ENCODE assay signal across 1 cellular context in the genomic region with DNA sequence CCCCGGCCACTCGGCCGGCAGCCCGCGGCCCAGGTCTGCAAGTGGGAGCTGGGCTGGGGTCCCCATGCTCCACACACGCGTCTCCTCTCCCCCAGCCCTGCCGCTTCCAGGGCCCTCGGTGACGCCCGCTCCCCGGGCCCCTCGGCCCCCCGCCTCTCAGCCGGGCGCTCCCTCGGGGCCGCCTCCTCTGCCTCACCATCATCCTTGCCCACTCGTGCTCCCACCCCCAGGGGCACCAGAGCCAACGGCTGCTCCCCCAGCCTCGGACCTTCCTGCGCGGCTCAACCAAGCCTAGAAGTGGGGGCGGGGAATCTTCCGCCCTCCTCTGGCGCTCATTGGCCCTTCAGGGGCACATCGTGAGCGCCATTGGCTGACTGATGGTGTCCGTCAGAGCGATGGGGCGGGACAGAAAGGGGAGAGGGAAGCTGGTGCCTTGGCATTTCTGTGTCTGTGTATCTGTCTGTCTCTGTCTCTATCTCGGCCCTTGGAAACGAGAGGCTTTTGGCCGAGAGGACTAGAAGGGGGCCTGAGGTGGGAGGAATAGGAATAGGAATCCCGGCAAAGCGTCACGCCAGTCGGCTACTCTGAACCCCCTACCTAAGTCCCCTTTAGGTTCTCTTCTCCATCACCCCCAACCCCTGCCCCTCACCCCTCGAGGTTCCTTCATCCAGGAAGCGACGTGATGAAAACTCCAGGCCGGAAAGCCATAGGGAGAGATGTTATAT.
A peak's percentile ranks its signal among the peaks of the same experiment; 100 is the strongest.
TF ChIP-seq lines count a peak whose summit lies in the region.

No MANE protein-coding gene starts in this region.

TF ChIP-seq in HepG2, 621 proteins besides CTCF, POLR2A, EP300 and RAD21 (continued from another document and continues in another):
- peak; percentile 70 for TF ChIP-seq HNF1B (CRISPR knock-in tag; IDR thresholded peaks at IDR 0.05)
- no peak for TF ChIP-seq RCOR2 (CRISPR knock-in tag; IDR thresholded peaks at IDR 0.05)
- TF ChIP-seq ONECUT2 (CRISPR knock-in tag; IDR thresholded peaks at IDR 0.05): no peak
- no peak for TF ChIP-seq ZBTB21 (CRISPR knock-in tag; IDR thresholded peaks at IDR 0.05)
- TF ChIP-seq, protein P1, sequence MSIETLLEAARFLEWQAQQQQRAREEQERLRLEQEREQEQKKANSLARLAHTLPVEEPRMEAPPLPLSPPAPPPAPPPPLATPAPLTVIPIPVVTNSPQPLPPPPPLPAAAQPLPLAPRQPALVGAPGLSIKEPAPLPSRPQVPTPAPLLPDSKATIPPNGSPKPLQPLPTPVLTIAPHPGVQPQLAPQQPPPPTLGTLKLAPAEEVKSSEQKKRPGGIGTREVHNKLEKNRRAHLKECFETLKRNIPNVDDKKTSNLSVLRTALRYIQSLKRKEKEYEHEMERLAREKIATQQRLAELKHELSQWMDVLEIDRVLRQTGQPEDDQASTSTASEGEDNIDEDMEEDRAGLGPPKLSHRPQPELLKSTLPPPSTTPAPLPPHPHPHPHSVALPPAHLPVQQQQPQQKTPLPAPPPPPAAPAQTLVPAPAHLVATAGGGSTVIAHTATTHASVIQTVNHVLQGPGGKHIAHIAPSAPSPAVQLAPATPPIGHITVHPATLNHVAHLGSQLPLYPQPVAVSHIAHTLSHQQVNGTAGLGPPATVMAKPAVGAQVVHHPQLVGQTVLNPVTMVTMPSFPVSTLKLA (IDR thresholded peaks at IDR 0.05): no peak
- TF ChIP-seq ZNF441 (CRISPR knock-in tag; IDR thresholded peaks at IDR 0.05; ENCODE audit: borderline replicate concordance): no peak
- TF ChIP-seq KMT2B (CRISPR knock-in tag; IDR thresholded peaks at IDR 0.05): peak; percentile 93
- no peak for TF ChIP-seq ZC3H4 (CRISPR knock-in tag; IDR thresholded peaks at IDR 0.05; ENCODE audit: borderline replicate concordance)
- TF ChIP-seq FOXA1 (IDR thresholded peaks at IDR 0.05): no peak
- TF ChIP-seq FOXA1 (CRISPR knock-in tag; IDR thresholded peaks at IDR 0.05): no peak
- peak; percentile 97 for TF ChIP-seq SP4 (CRISPR knock-in tag; IDR thresholded peaks at IDR 0.05)
- peak; percentile 84 for TF ChIP-seq ELF1 (CRISPR knock-in tag; IDR thresholded peaks at IDR 0.05)
- TF ChIP-seq TEAD3 (CRISPR knock-in tag; optimal IDR thresholded peaks at IDR 0.05; ENCODE audit: borderline replicate concordance): peak; percentile 54
- no peak for TF ChIP-seq SUZ12 (IDR thresholded peaks at IDR 0.05; ENCODE audit: low read depth, low read length)
- TF ChIP-seq ESRRA (CRISPR knock-in tag; IDR thresholded peaks at IDR 0.05; ENCODE audit: low read depth): no peak
- no peak for TF ChIP-seq ZNF770 (CRISPR knock-in tag; IDR thresholded peaks at IDR 0.05)
- TF ChIP-seq HCFC1 (IDR thresholded peaks at IDR 0.05; ENCODE audit: low read depth, low read length): no peak
- TF ChIP-seq DNMT3B (CRISPR knock-in tag; conservative IDR thresholded peaks at IDR 0.05): no peak
- TF ChIP-seq ZNF768 (CRISPR knock-in tag; IDR thresholded peaks at IDR 0.05): peak; percentile 65; the same call in 1 of the 2 replicates
- TF ChIP-seq ZNF335 (CRISPR knock-in tag; IDR thresholded peaks at IDR 0.05): peak; percentile 54; the same call in 1 of the 2 replicates
- TF ChIP-seq MEIS2 (CRISPR knock-in tag; IDR thresholded peaks at IDR 0.05): no peak
- peak; percentile 37; the same call in 1 of the 2 replicates for TF ChIP-seq PPARG (CRISPR knock-in tag; conservative IDR thresholded peaks at IDR 0.05)
- no peak for TF ChIP-seq SSRP1 (CRISPR knock-in tag; IDR thresholded peaks at IDR 0.05)
- no peak for TF ChIP-seq TFAP4 (IDR thresholded peaks at IDR 0.05; ENCODE audit: borderline replicate concordance, low read depth)
- TF ChIP-seq, protein P2, sequence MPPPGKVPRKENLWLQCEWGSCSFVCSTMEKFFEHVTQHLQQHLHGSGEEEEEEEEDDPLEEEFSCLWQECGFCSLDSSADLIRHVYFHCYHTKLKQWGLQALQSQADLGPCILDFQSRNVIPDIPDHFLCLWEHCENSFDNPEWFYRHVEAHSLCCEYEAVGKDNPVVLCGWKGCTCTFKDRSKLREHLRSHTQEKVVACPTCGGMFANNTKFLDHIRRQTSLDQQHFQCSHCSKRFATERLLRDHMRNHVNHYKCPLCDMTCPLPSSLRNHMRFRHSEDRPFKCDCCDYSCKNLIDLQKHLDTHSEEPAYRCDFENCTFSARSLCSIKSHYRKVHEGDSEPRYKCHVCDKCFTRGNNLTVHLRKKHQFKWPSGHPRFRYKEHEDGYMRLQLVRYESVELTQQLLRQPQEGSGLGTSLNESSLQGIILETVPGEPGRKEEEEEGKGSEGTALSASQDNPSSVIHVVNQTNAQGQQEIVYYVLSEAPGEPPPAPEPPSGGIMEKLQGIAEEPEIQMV (CRISPR knock-in tag; IDR thresholded peaks at IDR 0.05; ENCODE audit: low read depth): no peak
- TF ChIP-seq ZNF572 (CRISPR knock-in tag; IDR thresholded peaks at IDR 0.05): no peak
- TF ChIP-seq ZNF639 (CRISPR knock-in tag; conservative IDR thresholded peaks at IDR 0.05): no peak
- peak; percentile 25; the same call in 1 of the 2 replicates for TF ChIP-seq NFKBIZ (CRISPR knock-in tag; IDR thresholded peaks at IDR 0.05)
- TF ChIP-seq U2AF2 (IDR thresholded peaks at IDR 0.05; ENCODE audit: low read depth, low read length): no peak
- no peak; the same call in 1 of the 2 replicates for TF ChIP-seq ZNF816 (CRISPR knock-in tag; IDR thresholded peaks at IDR 0.05; ENCODE audit: borderline replicate concordance)
- no peak for TF ChIP-seq ZBTB46 (CRISPR knock-in tag; IDR thresholded peaks at IDR 0.05; ENCODE audit: borderline replicate concordance)
- no peak for TF ChIP-seq SNRNP70 (IDR thresholded peaks at IDR 0.05; ENCODE audit: low read depth, low read length)
- no peak for TF ChIP-seq GLMP (CRISPR knock-in tag; IDR thresholded peaks at IDR 0.05; ENCODE audit: borderline replicate concordance)
- TF ChIP-seq, protein P3, sequence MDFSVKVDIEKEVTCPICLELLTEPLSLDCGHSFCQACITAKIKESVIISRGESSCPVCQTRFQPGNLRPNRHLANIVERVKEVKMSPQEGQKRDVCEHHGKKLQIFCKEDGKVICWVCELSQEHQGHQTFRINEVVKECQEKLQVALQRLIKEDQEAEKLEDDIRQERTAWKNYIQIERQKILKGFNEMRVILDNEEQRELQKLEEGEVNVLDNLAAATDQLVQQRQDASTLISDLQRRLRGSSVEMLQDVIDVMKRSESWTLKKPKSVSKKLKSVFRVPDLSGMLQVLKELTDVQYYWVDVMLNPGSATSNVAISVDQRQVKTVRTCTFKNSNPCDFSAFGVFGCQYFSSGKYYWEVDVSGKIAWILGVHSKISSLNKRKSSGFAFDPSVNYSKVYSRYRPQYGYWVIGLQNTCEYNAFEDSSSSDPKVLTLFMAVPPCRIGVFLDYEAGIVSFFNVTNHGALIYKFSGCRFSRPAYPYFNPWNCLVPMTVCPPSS (IDR thresholded peaks at IDR 0.05): no peak
- TF ChIP-seq KAT7 (CRISPR knock-in tag; IDR thresholded peaks at IDR 0.05; ENCODE audit: borderline replicate concordance): peak; percentile 95
- no peak for TF ChIP-seq NFIB (CRISPR knock-in tag; IDR thresholded peaks at IDR 0.05; ENCODE audit: borderline replicate concordance)
- TF ChIP-seq ZBTB3 (CRISPR knock-in tag; IDR thresholded peaks at IDR 0.05; ENCODE audit: borderline replicate concordance, low read depth): no peak
- 0 out of 2 replicates have a peak, but pooled peaks have one; percentile 64 for TF ChIP-seq ZBTB7A (CRISPR knock-in tag; IDR thresholded peaks at IDR 0.05)
- no peak for TF ChIP-seq ZFP37 (CRISPR knock-in tag; IDR thresholded peaks at IDR 0.05; ENCODE audit: borderline replicate concordance)
- no peak; the same call in 1 of the 2 replicates for TF ChIP-seq ZNF510 (CRISPR knock-in tag; IDR thresholded peaks at IDR 0.05; ENCODE audit: low read depth)
- TF ChIP-seq AHR (CRISPR knock-in tag; IDR thresholded peaks at IDR 0.05): 0 out of 2 replicates have a peak, but pooled peaks have one; percentile 57
- no peak for TF ChIP-seq ZNF503 (CRISPR knock-in tag; IDR thresholded peaks at IDR 0.05)
- no peak; the same call in 1 of the 2 replicates for TF ChIP-seq ZSCAN9 (CRISPR knock-in tag; IDR thresholded peaks at IDR 0.05; ENCODE audit: borderline replicate concordance)
- TF ChIP-seq NCOA2 (CRISPR knock-in tag; IDR thresholded peaks at IDR 0.05): no peak
- TF ChIP-seq NR0B2 (CRISPR knock-in tag; IDR thresholded peaks at IDR 0.05): no peak; the same call in 1 of the 2 replicates
- TF ChIP-seq NCOA5 (CRISPR knock-in tag; IDR thresholded peaks at IDR 0.05): no peak
- TF ChIP-seq CHCHD3 (CRISPR knock-in tag; IDR thresholded peaks at IDR 0.05): no peak
- TF ChIP-seq ZBTB8A (CRISPR knock-in tag; IDR thresholded peaks at IDR 0.05; ENCODE audit: borderline replicate concordance, low read depth): no peak
